In genomic region chr1:2186901-2187300, GRCh38 we compare ENCODE assay signal across 25 cellular contexts. TPM values are rescaled to one million over a fixed set of nuclear protein-coding genes. Genes with fewer than 3 reads are reported as not detected.
A peak's percentile ranks its signal among the peaks of the same experiment; 100 is the strongest.
DNase-seq lines count a peak whose midpoint lies in the region; ATAC-seq, FAIRE-seq and TF ChIP-seq lines count a peak whose summit lies in the region.
"Had no signal": no experiment of that assay in that cellular context is flagged by ENCODE, and none has a peak within 500 bp of the region (broad histone marks: within the 10 kb centered on the region; RNA-seq: fewer than 3 reads in every experiment).

No MANE protein-coding gene starts in this region.

- ATAC-seq in CD4-positive, alpha-beta T cell (ENCODE audit: poor library complexity) = no peak
- ATAC-seq in PC-3 = no peak
- ATAC-seq: CD8-positive, alpha-beta T cell had no signal

- H4K20me1 ChIP-seq in PC-3 (ENCODE audit: low read length) (no peaks in the 10 kb centered on the region), astrocyte (ENCODE audit: insufficient read depth, low read length) (peaks cover 15% of the 10 kb centered on the region)

- H3K4me1 ChIP-seq in PC-3 (ENCODE audit: insufficient read depth, low read length) = peaks cover 24% of the 10 kb centered on the region
- H3K4me1 ChIP-seq in astrocyte (ENCODE audit: insufficient read depth, low read length) = peaks cover 15% of the 10 kb centered on the region
- H3K4me1 ChIP-seq in transverse colon = peaks cover 16 to 30% (median 23%) of the 10 kb centered on the region in 4 donors
- H3K4me1 ChIP-seq: BE2C, Caco-2 had no signal

- no peaks in the 10 kb centered on the region for H3K27me3 Mint-ChIP-seq in CD4-positive, alpha-beta T cell
- H3K27me3 Mint-ChIP-seq in astrocyte (ENCODE audit: low read depth, unreplicated experiment) (no peaks in the 10 kb centered on the region), nephron progenitor cell (ENCODE audit: low read depth, poor library complexity) (no peaks in the 10 kb centered on the region)
- H3K27me3 Mint-ChIP-seq: CD4-positive, CD25-positive, alpha-beta regulatory T cell had no signal

- no peak for FAIRE-seq in astrocyte (lab: Jason Lieb, UNC)
- FAIRE-seq: A204.1, D721Med, G401.6, GM12891, GM19239 had no signal

- 85 to 87% methylated on average over 9 of the region's 9 CpGs for WGBS in lower leg skin, 2 donors
- WGBS in transverse colon (ENCODE audit: low coverage in 1 of 2), 2 donors = 90% methylated on average over 9 of the region's 9 CpGs; no CpG with 5 or more reads in 1 of the 2 donors

- CTCF ChIA-PET in CD4-positive, alpha-beta T cell (lab: Charles Lee) = no interaction called here
- CTCF ChIA-PET in PC-3 (lab: Charles Lee) = no interaction called here

- H3K9me2 ChIP-seq in PC-3 (replicated peaks; ENCODE audit: low read length) = no peaks in the 10 kb centered on the region

- intact Hi-C loops in CD4-positive, alpha-beta T cell (cut with DNase I, micrococcal nuclease) = no loop called here
- intact Hi-C loops in PC-3 (cut with micrococcal nuclease) = no loop called here
- intact Hi-C loops in lower leg skin (cut with DNase I; ENCODE audit: low total_unique reads) = no loop called here
- intact Hi-C loops in transverse colon (cut with DNase I; ENCODE audit: low total_unique reads) = no loop called here

- DNase-seq in CD4-positive, alpha-beta T cell = no peak
- DNase-seq in PC-3 (peak; percentile 28), astrocyte (ENCODE audit: low read depth) (no peak), nephron progenitor cell (no peak), HT-29 (ENCODE audit: low spot score) (no peak), lower leg skin (ENCODE audit: low spot score in 2 of 2) (no peak), transverse colon (no peak)
- no peak for DNase-seq in stimulated activated naive CD4-positive, alpha-beta T cell treated with Interleukin-2 at 50 U/mL for 16 hours (lab: John Stamatoyannopoulos, UW)
- DNase-seq: 8988T; ACHN; BE2C; C1 segment of cervical spinal cord; Caco-2; Calu3; CD4-positive, CD25-positive, alpha-beta regulatory T cell; CD8-positive, alpha-beta T cell; DMS79 treated with DMSO at 0.1 percent for 48 hours; GF-D8 had no signal

- in situ Hi-C loops in transverse colon (cut with MboI; ENCODE audit: low pct_ligation_motif_present in 1 of 4, low pct_unique_long_range_greater_than_20kb in 1 of 4, low sequenced_read_pairs in 3 of 4) = loop anchor here in 2 of 4 donors (25.0 kb wide), 2 partner anchors 350 to 600 kb away; partner anchors contain the start of genes HES5 (in 1 of the 2) and PANK4 (in 1 of the 2)

- BruUV-seq in PC-3 (replicated peaks; lab: Mats Ljungman, UMichigan) = no TSS peak

- no peak overlapping the region for H3K27ac ChIP-seq in CD4-positive, alpha-beta T cell (ENCODE audit: low read depth, low read length)
- no peak overlapping the region; the same call in 1 of the 2 replicates for H3K27ac ChIP-seq in PC-3 (ENCODE audit: low read length)
- H3K27ac ChIP-seq in astrocyte (ENCODE audit: low read depth, low read length) = no peak overlapping the region
- no peak overlapping the region for H3K27ac ChIP-seq in transverse colon
- H3K27ac ChIP-seq: BLaER1 had no signal

- peaks cover 6% of the 10 kb centered on the region for H3K36me3 Mint-ChIP-seq in CD4-positive, alpha-beta T cell (ENCODE audit: low read depth)
- H3K36me3 Mint-ChIP-seq in astrocyte (ENCODE audit: low read depth, unreplicated experiment) (peaks cover 11% of the 10 kb centered on the region), nephron progenitor cell (ENCODE audit: low read depth) (peaks cover 20% of the 10 kb centered on the region)

- peak overlapping the region; percentile 51 for H3K27ac Mint-ChIP-seq in CD4-positive, alpha-beta T cell
- H3K27ac Mint-ChIP-seq in astrocyte (ENCODE audit: unreplicated experiment) (peak overlapping the region; percentile 18), nephron progenitor cell (peak overlapping the region; percentile 81)
- H3K27ac Mint-ChIP-seq: CD8-positive, alpha-beta T cell had no signal

- POLR2A ChIA-PET in CD4-positive, alpha-beta T cell (lab: Charles Lee) = no interaction called here
- POLR2A ChIA-PET in PC-3 (lab: Charles Lee; ENCODE audit: unreplicated experiment) = no interaction called here

- no peak overlapping the region for H3K4me3 Mint-ChIP-seq in CD4-positive, alpha-beta T cell
- H3K4me3 Mint-ChIP-seq in astrocyte (ENCODE audit: unreplicated experiment) (no peak overlapping the region), nephron progenitor cell (no peak overlapping the region)
- H3K4me3 Mint-ChIP-seq: CD14-positive monocyte; CD4-positive, CD25-positive, alpha-beta regulatory T cell; CD8-positive, alpha-beta T cell had no signal

- TF ChIP-seq POLR2A in lower leg skin (IDR thresholded peaks at IDR 0.05) (no peak), transverse colon (IDR thresholded peaks at IDR 0.05) (no peak)

- no peaks in the 10 kb centered on the region for H3K9me3 ChIP-seq in CD4-positive, alpha-beta T cell (ENCODE audit: control insufficient read depth, low read length)
- H3K9me3 ChIP-seq in PC-3 (ENCODE audit: low read length) (no peaks in the 10 kb centered on the region), astrocyte (ENCODE audit: insufficient read depth, low read depth, low read length) (no peaks in the 10 kb centered on the region), transverse colon (no peaks in the 10 kb centered on the region)
- H3K9me3 ChIP-seq: BE2C, BLaER1, Caco-2 had no signal

- H3K27me3 ChIP-seq in CD4-positive, alpha-beta T cell (ENCODE audit: control insufficient read depth, insufficient read depth, low read length) = no peaks in the 10 kb centered on the region
- H3K27me3 ChIP-seq in PC-3 (ENCODE audit: low read length) = no peaks in the 10 kb centered on the region
- H3K27me3 ChIP-seq in astrocyte (ENCODE audit: insufficient read depth, low read length) = no peaks in the 10 kb centered on the region
- no peaks in the 10 kb centered on the region for H3K27me3 ChIP-seq in transverse colon
- H3K27me3 ChIP-seq: BE2C, BLaER1 had no signal

- no peaks in the 10 kb centered on the region for H3K4me1 Mint-ChIP-seq in CD4-positive, alpha-beta T cell (ENCODE audit: low read depth)
- H3K4me1 Mint-ChIP-seq in astrocyte (ENCODE audit: low read depth, unreplicated experiment) (peaks cover 3% of the 10 kb centered on the region), nephron progenitor cell (peaks cover 35% of the 10 kb centered on the region)

- H3K9ac ChIP-seq in PC-3 (ENCODE audit: low read length) (no peak overlapping the region), astrocyte (ENCODE audit: low read length) (no peak overlapping the region)
- H3K9ac ChIP-seq: BLaER1 had no signal

- H3K79me2 ChIP-seq in PC-3 (ENCODE audit: low read length) (peaks cover 22% of the 10 kb centered on the region), astrocyte (ENCODE audit: insufficient read depth, low read length) (peaks cover 20% of the 10 kb centered on the region)

- H3K4me3 ChIP-seq in PC-3 (ENCODE audit: low read length) (no peak overlapping the region), astrocyte (ENCODE audit: insufficient read depth, low read depth, low read length) (no peak overlapping the region), lower leg skin (ENCODE audit: low read depth, poor library complexity, severe bottlenecking) (no peak overlapping the region), transverse colon (no peak overlapping the region)
- H3K4me3 ChIP-seq: BLaER1 had no signal

- no peak overlapping the region for H3K4me2 ChIP-seq in PC-3 (ENCODE audit: low read length)
- H3K4me2 ChIP-seq in astrocyte (ENCODE audit: low read length) = no peak overlapping the region
- H3K4me2 ChIP-seq: BLaER1 had no signal

- H3K9me3 Mint-ChIP-seq in CD4-positive, alpha-beta T cell = no peaks in the 10 kb centered on the region
- H3K9me3 Mint-ChIP-seq in astrocyte (ENCODE audit: unreplicated experiment) (no peaks in the 10 kb centered on the region), nephron progenitor cell (no peaks in the 10 kb centered on the region)
- H3K9me3 Mint-ChIP-seq: CD4-positive, CD25-positive, alpha-beta regulatory T cell; CD8-positive, alpha-beta T cell had no signal

- H2AFZ ChIP-seq in PC-3 (ENCODE audit: low read length) = no peak overlapping the region
- no peak overlapping the region for H2AFZ ChIP-seq in astrocyte (ENCODE audit: low read depth, low read length)

- no peak for TF ChIP-seq CTCF in CD4-positive, alpha-beta T cell (IDR thresholded peaks at IDR 0.05)
- TF ChIP-seq CTCF in PC-3 (conservative IDR thresholded peaks at IDR 0.05; ENCODE audit: low read depth, low read length) (no peak), astrocyte (IDR thresholded peaks at IDR 0.05; ENCODE audit: insufficient read depth, low read depth, low read length) (no peak), nephron progenitor cell (IDR thresholded peaks at IDR 0.05) (no peak), lower leg skin (IDR thresholded peaks at IDR 0.05) (no peak), transverse colon (IDR thresholded peaks at IDR 0.05) (no peak)

- H3K36me3 ChIP-seq in PC-3 (ENCODE audit: low read depth, low read length) = no peaks in the 10 kb centered on the region; the same call in 1 of the 2 replicates
- no peaks in the 10 kb centered on the region for H3K36me3 ChIP-seq in astrocyte (ENCODE audit: insufficient read depth, low read length)
- no peaks in the 10 kb centered on the region for H3K36me3 ChIP-seq in transverse colon
- H3K36me3 ChIP-seq: BE2C had no signal

- H3F3A ChIP-seq in PC-3 (ENCODE audit: low read length, unreplicated experiment) = no peaks in the 10 kb centered on the region

- TF ChIP-seq EP300 in transverse colon (IDR thresholded peaks at IDR 0.05; ENCODE audit: low read depth) = no peak

RNA-seq across cellular contexts. Expression of gene FAAP20, which starts 7.7 kb away (rescaled TPM):
- total RNA-seq in CD4-positive, alpha-beta T cell = 10 to 100 TPM; 51.7 to 53.1 TPM
- 114 and 148 TPM in 2 replicates for total RNA-seq in PC-3 (2014; rRNA removed)
- 114 and 124 TPM in 2 replicates for total RNA-seq in astrocyte
- total RNA-seq in HT-29 (2014; rRNA removed; shearing (Covaris generic)) = 99.3 and 119 TPM in 2 replicates
- total RNA-seq in lower leg skin = 10 to 100 TPM; 29.8 to 48.0 (median 45.6) TPM
- 10 to 100 TPM; 19.4 to 84.5 (median 34.9) TPM for total RNA-seq in transverse colon

RNA-seq across cellular contexts. Expression of gene SKI, which starts 41.2 kb away (rescaled TPM):
- total RNA-seq in CD4-positive, alpha-beta T cell = 100 to 1,000 TPM; 286 to 324 TPM
- total RNA-seq in PC-3 (2014; rRNA removed) = 28.3 and 61.7 TPM in 2 replicates
- total RNA-seq in astrocyte = 63.4 and 66.2 TPM in 2 replicates
- 12.1 and 15.2 TPM in 2 replicates for total RNA-seq in HT-29 (2014; rRNA removed; shearing (Covaris generic))
- 10 to 100 TPM; 67.3 to 80.8 (median 75.4) TPM for total RNA-seq in lower leg skin
- 10 to 100 TPM; 24.4 to 52.4 (median 32.2) TPM for total RNA-seq in transverse colon

Comparison
In these comparisons a context has a peak if more than half of its experiments do, and no peak if none do; other contexts are left out.
1. H3K27ac Mint-ChIP-seq: peak in every context shown above with its lines; median percentile 81 in nephron progenitor cell; 51 in CD4-positive, alpha-beta T cell; 18 in astrocyte.